ENCODE assay signal across 8 cellular contexts in the genomic region with DNA sequence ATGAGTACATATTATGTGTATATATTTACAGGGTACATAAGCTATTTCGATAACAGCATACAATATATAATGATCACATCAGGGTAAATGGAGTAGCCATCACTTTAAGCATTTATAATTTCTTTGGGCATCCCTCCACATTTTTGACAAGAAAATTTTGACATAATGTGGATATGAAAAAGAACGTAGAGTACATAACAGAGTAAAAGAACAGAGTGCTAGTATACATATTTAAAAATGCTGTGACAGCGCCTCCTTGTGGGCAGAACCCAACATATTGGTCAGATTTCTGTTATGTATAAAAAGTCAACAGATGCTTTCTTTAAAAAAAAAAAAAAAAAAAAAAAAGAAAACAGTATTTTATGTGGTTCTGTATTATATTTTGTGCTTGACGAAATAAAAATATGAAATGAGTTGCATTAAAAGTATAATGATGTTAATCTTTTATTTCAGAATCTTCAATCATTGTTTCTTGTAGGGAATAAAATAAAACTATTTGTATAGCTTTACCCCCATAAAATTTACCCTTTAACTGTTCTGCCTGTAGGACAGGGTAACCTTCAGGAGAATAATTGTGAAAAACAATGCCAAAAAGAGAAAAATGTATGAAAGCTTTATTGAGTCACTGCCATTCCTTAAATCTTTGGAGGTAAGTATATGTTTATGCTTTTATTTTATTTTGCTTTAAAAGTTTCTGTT. TPM values are rescaled to one million over a fixed set of nuclear protein-coding genes. Genes with fewer than 3 reads are reported as not detected.
DNase-seq lines count a peak whose midpoint lies in the region; FAIRE-seq and TF ChIP-seq lines count a peak whose summit lies in the region.

No MANE protein-coding gene starts in this region.

- H3K4me2 ChIP-seq in astrocyte (ENCODE audit: low read length): no peak overlapping the region

- no peak overlapping the region for H3K27ac Mint-ChIP-seq in T-helper 2 cell treated with Interferon-gamma antibody and Interleukin-4, amounts not matched to agents 5 μg/mL and 100 μg/mL, for 36 hours
- no peak overlapping the region for H3K27ac Mint-ChIP-seq in astrocyte (ENCODE audit: unreplicated experiment)

- H3K36me3 ChIP-seq in astrocyte (ENCODE audit: insufficient read depth, low read length): no peaks in the 10 kb centered on the region

- TF ChIP-seq CTCF in astrocyte (IDR thresholded peaks at IDR 0.05; ENCODE audit: insufficient read depth, low read depth, low read length): peak; percentile 72

- H3K4me1 Mint-ChIP-seq in T-helper 2 cell treated with Interferon-gamma antibody and Interleukin-4, amounts not matched to agents 5 μg/mL and 100 μg/mL, for 36 hours (ENCODE audit: low read depth): peaks cover 2% of the 10 kb centered on the region
- peaks cover 10% of the 10 kb centered on the region for H3K4me1 Mint-ChIP-seq in astrocyte (ENCODE audit: low read depth, unreplicated experiment)

- no peaks in the 10 kb centered on the region for H3K36me3 Mint-ChIP-seq in T-helper 2 cell treated with Interferon-gamma antibody and Interleukin-4, amounts not matched to agents 5 μg/mL and 100 μg/mL, for 36 hours (ENCODE audit: low read depth)
- no peaks in the 10 kb centered on the region for H3K36me3 Mint-ChIP-seq in astrocyte (ENCODE audit: low read depth, unreplicated experiment)

- H3K4me3 Mint-ChIP-seq in T-helper 2 cell treated with Interferon-gamma antibody and Interleukin-4, amounts not matched to agents 5 μg/mL and 100 μg/mL, for 36 hours: no peak overlapping the region
- no peak overlapping the region for H3K4me3 Mint-ChIP-seq in astrocyte (ENCODE audit: unreplicated experiment)

- no peaks in the 10 kb centered on the region for H4K20me1 ChIP-seq in astrocyte (ENCODE audit: insufficient read depth, low read length)

- no peak overlapping the region for H2AFZ ChIP-seq in astrocyte (ENCODE audit: low read depth, low read length)

- H3K79me2 ChIP-seq in astrocyte (ENCODE audit: insufficient read depth, low read length): no peaks in the 10 kb centered on the region

- no peak for FAIRE-seq in astrocyte (lab: Jason Lieb, UNC)

- no peaks in the 10 kb centered on the region for H3K9me3 ChIP-seq in astrocyte (ENCODE audit: insufficient read depth, low read depth, low read length)

- peaks cover 8% of the 10 kb centered on the region for H3K4me1 ChIP-seq in astrocyte (ENCODE audit: insufficient read depth, low read length)

- DNase-seq in GM03348 (ENCODE audit: low spot score): peak; percentile 44
- peak; percentile 67 for DNase-seq in NCI-H1417 treated with DMSO at 0.1 percent for 48 hours (lab: John Stamatoyannopoulos, UW)
- peak; percentile 38 for DNase-seq in T-helper 2 cell treated with Interferon-gamma antibody and Interleukin-4, amounts not matched to agents 5 μg/mL and 100 μg/mL, for 36 hours (ENCODE audit: low spot score)
- DNase-seq in astrocyte (ENCODE audit: low read depth): peak; percentile 37
- peak; percentile 28 for DNase-seq in iPS-NIHi11 (ENCODE audit: low spot score)
- DNase-seq in stimulated activated CD4-positive, alpha-beta T cell treated with anti-CD3 and anti-CD28 coated beads, Interleukin-1b, Interleukin-23, amount 100 ng/mL, for 1 hour (ENCODE audit: low read depth in 2 of 2): peak; percentile 56 to 69
- DNase-seq in HuH-7 (ENCODE audit: low spot score): no peak
- no peak for DNase-seq in cortex of kidney (lab: John Stamatoyannopoulos, UW)

- H3K27me3 Mint-ChIP-seq in T-helper 2 cell treated with Interferon-gamma antibody and Interleukin-4, amounts not matched to agents 5 μg/mL and 100 μg/mL, for 36 hours (ENCODE audit: low read depth): no peaks in the 10 kb centered on the region
- no peaks in the 10 kb centered on the region for H3K27me3 Mint-ChIP-seq in astrocyte (ENCODE audit: low read depth, unreplicated experiment)

- no peaks in the 10 kb centered on the region for H3K9me3 Mint-ChIP-seq in T-helper 2 cell treated with Interferon-gamma antibody and Interleukin-4, amounts not matched to agents 5 μg/mL and 100 μg/mL, for 36 hours
- no peaks in the 10 kb centered on the region for H3K9me3 Mint-ChIP-seq in astrocyte (ENCODE audit: unreplicated experiment)

- no peak overlapping the region for H3K4me3 ChIP-seq in astrocyte (ENCODE audit: insufficient read depth, low read depth, low read length)

- no peak overlapping the region for H3K27ac ChIP-seq in astrocyte (ENCODE audit: low read depth, low read length)

- H3K27me3 ChIP-seq in astrocyte (ENCODE audit: insufficient read depth, low read length): no peaks in the 10 kb centered on the region

- H3K9ac ChIP-seq in astrocyte (ENCODE audit: low read length): no peak overlapping the region

RNA-seq across cellular contexts. Expression of gene HBP1, which starts 18.3 kb away (rescaled TPM):
- total RNA-seq in astrocyte: 46.2 and 49.9 TPM in 2 replicates

Comparison
In these comparisons a context has a peak if more than half of its experiments do, and no peak if none do; other contexts are left out.
1. DNase-seq: peak in GM03348 (single experiment), NCI-H1417 treated with DMSO at 0.1 percent for 48 hours (single experiment), T-helper 2 cell treated with Interferon-gamma antibody and Interleukin-4, amounts not matched to agents 5 μg/mL and 100 μg/mL, for 36 hours (single experiment), astrocyte (single experiment), iPS-NIHi11 (single experiment) and stimulated activated CD4-positive, alpha-beta T cell treated with anti-CD3 and anti-CD28 coated beads, Interleukin-1b, Interleukin-23, amount 100 ng/mL, for 1 hour (2 of 2); none in HuH-7 (single experiment) and cortex of kidney (single experiment).